ENCODE assay signal across 24 cellular contexts in genomic region chr5:994821-995220, GRCh38. TPM values are rescaled to one million over a fixed set of nuclear protein-coding genes. Genes with fewer than 3 reads are reported as not detected.
DNase-seq lines count a peak whose midpoint lies in the region; ATAC-seq, FAIRE-seq and TF ChIP-seq lines count a peak whose summit lies in the region.
"Had no signal": no experiment of that assay in that cellular context is flagged by ENCODE, and none has a peak within 500 bp of the region (broad histone marks: within the 10 kb centered on the region; RNA-seq: fewer than 3 reads in every experiment).

No MANE protein-coding gene starts in this region.

- TF ChIP-seq CTCF in HepG2 (CRISPR knock-in tag; IDR thresholded peaks at IDR 0.05), result peak; percentile 33; the same call in 1 of the 2 replicates
- no peak for TF ChIP-seq CTCF in right lobe of liver (IDR thresholded peaks at IDR 0.05)
- no peak for TF ChIP-seq CTCF in kidney (IDR thresholded peaks at IDR 0.05; ENCODE audit: borderline replicate concordance, extremely low read depth, insufficient read depth)
- TF ChIP-seq CTCF in glutamatergic neuron (IDR thresholded peaks at IDR 0.05; ENCODE audit: partially characterized antibody, unreplicated experiment), result no peak

- TF ChIP-seq POLR2A in HepG2 (IDR thresholded peaks at IDR 0.05; ENCODE audit: insufficient read depth in 1 of 2, low read depth in 2 of 2, low read length in 2 of 2) (no peak), right lobe of liver (IDR thresholded peaks at IDR 0.05) (no peak)

- peaks cover 15% of the 10 kb centered on the region for H3K4me1 Mint-ChIP-seq in glutamatergic neuron (ENCODE audit: low read depth, unreplicated experiment)

- no peaks in the 10 kb centered on the region for H3K36me3 ChIP-seq in HepG2 (replicated peaks in 1 of 2; ENCODE audit: control insufficient read depth in 1 of 2, insufficient read depth in 2 of 2, low read length in 2 of 2)
- no peaks in the 10 kb centered on the region for H3K36me3 ChIP-seq in right lobe of liver
- peaks cover 6% of the 10 kb centered on the region for H3K36me3 ChIP-seq in KOPT-K1 (ENCODE audit: insufficient read depth, low read length)
- no peaks in the 10 kb centered on the region for H3K36me3 ChIP-seq in kidney (ENCODE audit: control insufficient read depth in 1 of 2, insufficient read depth in 2 of 2, low read length in 2 of 2)
- H3K36me3 ChIP-seq: brain microvascular endothelial cell, tibial artery had no signal

- intact Hi-C loops in HepG2 (cut with micrococcal nuclease; ENCODE audit: unreplicated experiment), result no loop called here
- intact Hi-C loops in right lobe of liver (cut with DNase I), result no loop called here
- intact Hi-C loops in kidney (cut with DNase I), result no loop called here

- no peaks in the 10 kb centered on the region for H3K36me3 Mint-ChIP-seq in glutamatergic neuron (ENCODE audit: unreplicated experiment)
- H3K36me3 Mint-ChIP-seq: CD8-positive, alpha-beta memory T cell had no signal

- no TSS peak for BruUV-seq in HepG2 (replicated peaks; lab: Mats Ljungman, UMichigan)

- no peak overlapping the region for H3K27ac Mint-ChIP-seq in glutamatergic neuron (ENCODE audit: unreplicated experiment)
- H3K27ac Mint-ChIP-seq: activated T-helper 2 cell treated with anti-CD3 and anti-CD28 coated beads, Interferon-gamma antibody, Interleukin-2, Interleukin-4, amounts not matched to agents 10 μg/mL and 5 μg/mL and 100 μg/mL, durations not matched to agents 14 hours and 24 hours and 36 hours; CD8-positive, alpha-beta memory T cell had no signal

- peaks cover 1 to 18% of the 10 kb centered on the region in 2 experiments; a peak in 4 of 5 replicates for H3K27me3 ChIP-seq in HepG2 (ENCODE audit: control insufficient read depth in 1 of 2, insufficient read depth in 2 of 2, low read length in 2 of 2)
- H3K27me3 ChIP-seq in right lobe of liver, result no peaks in the 10 kb centered on the region

- H2AFZ ChIP-seq in HepG2 (ENCODE audit: low read length), result no peak overlapping the region
- H2AFZ ChIP-seq: parathyroid adenoma had no signal

- 10% methylated on average over 2 of the region's 4 CpGs for WGBS in HepG2 (ENCODE audit: low lambda C conversion rate)
- WGBS in right lobe of liver (ENCODE audit: insufficient coverage, low coverage, low lambda C conversion rate, missing lambda C conversion rate), result 80% methylated on average over 2 of the region's 4 CpGs

- no peak overlapping the region for H3K4me3 Mint-ChIP-seq in glutamatergic neuron (ENCODE audit: unreplicated experiment)
- H3K4me3 Mint-ChIP-seq: CD8-positive, alpha-beta memory T cell had no signal

- H3K4me3 ChIP-seq in HepG2 (replicated peaks in 1 of 3; ENCODE audit: insufficient read depth in 1 of 3, low read depth in 2 of 3, low read length in 3 of 3), result no peak overlapping the region
- H3K4me3 ChIP-seq in right lobe of liver, result no peak overlapping the region
- no peak overlapping the region for H3K4me3 ChIP-seq in kidney (ENCODE audit: low read length in 2 of 2)
- H3K4me3 ChIP-seq: coronary artery, skin epidermis, tibial artery had no signal

- in situ Hi-C loops in HepG2 (cut with HindIII; ENCODE audit: extremely low pct_ligation_motif_present, low pct_unique_long_range_greater_than_20kb), result no loop called here

- H4K20me1 ChIP-seq in HepG2 (ENCODE audit: insufficient read depth, low read length), result no peaks in the 10 kb centered on the region

- peaks cover 7% of the 10 kb centered on the region for H3K27me3 Mint-ChIP-seq in glutamatergic neuron (ENCODE audit: unreplicated experiment)

- TF ChIP-seq EP300 in HepG2 (IDR thresholded peaks at IDR 0.05; ENCODE audit: low read depth in 2 of 2, low read length in 2 of 2), result no peak
- TF ChIP-seq EP300 in HepG2 (CRISPR knock-in tag; IDR thresholded peaks at IDR 0.05; ENCODE audit: borderline replicate concordance), result no peak

- no peak for DNase-seq in HepG2 (ENCODE audit: low spot score)
- DNase-seq in right lobe of liver, result no peak
- DNase-seq in kidney, result peak; percentile 52
- DNase-seq in glutamatergic neuron, result no peak
- DNase-seq in epidermal melanocyte (ENCODE audit: insufficient read length, low spot score), result no peak
- no peak for DNase-seq in mucosa of gallbladder (ENCODE audit: low spot score)
- no peak for DNase-seq in SW 1271 (lab: John Stamatoyannopoulos, UW)
- DNase-seq: activated CD4-positive, alpha-beta T cell treated with anti-CD3 and anti-CD28 coated beads for 4 hours; brain microvascular endothelial cell; CD8-positive, alpha-beta memory T cell; DMS53; hypothalamus; NCI-H1436; NCI-H526 treated with DMSO at 0.1 percent for 48 hours; stimulated activated CD4-positive, alpha-beta T cell treated with anti-CD3 and anti-CD28 coated beads, Interleukin-2, amount 100 ng/mL, for 48 hours; stimulated activated naive CD4-positive, alpha-beta T cell treated with Interleukin-2 at 50 U/mL for 16 hours had no signal

- CTCF ChIA-PET in HepG2 (lab: Yijun Ruan, JAX; ENCODE audit: low intra/inter-chr PET ratio, low total read pairs), result no interaction called here

- TF ChIP-seq RAD21 in HepG2 (CRISPR knock-in tag; IDR thresholded peaks at IDR 0.05), result no peak

- no peaks in the 10 kb centered on the region for H3K79me2 ChIP-seq in HepG2 (ENCODE audit: insufficient read depth, low read length)
- H3K79me2 ChIP-seq: parathyroid adenoma had no signal

- H3K4me1 ChIP-seq in HepG2 (ENCODE audit: insufficient read depth, low read length) (peaks cover 34% of the 10 kb centered on the region), right lobe of liver (peaks cover 0 to 4% (median 0%) of the 10 kb centered on the region in 4 donors), kidney (ENCODE audit: control insufficient read depth in 1 of 2, insufficient read depth in 1 of 2, low read depth in 1 of 2, low read length in 2 of 2) (peaks cover 4 to 17% of the 10 kb centered on the region in 2 donors)

- H3K9ac ChIP-seq in HepG2 (ENCODE audit: insufficient read depth, low read depth, low read length) (no peak overlapping the region), kidney (ENCODE audit: low read length in 2 of 2) (no peak overlapping the region)
- H3K9ac ChIP-seq: parathyroid adenoma had no signal

- H3K9me3 ChIP-seq in HepG2 (ENCODE audit: low read length) (no peaks in the 10 kb centered on the region), right lobe of liver (no peaks in the 10 kb centered on the region), KOPT-K1 (ENCODE audit: insufficient read depth, low read length, poor library complexity, severe bottlenecking) (no peaks in the 10 kb centered on the region), kidney (ENCODE audit: control insufficient read depth in 1 of 2, low read length in 2 of 2) (no peaks in the 10 kb centered on the region)
- H3K9me3 ChIP-seq: tibial artery had no signal

- POLR2A ChIA-PET in HepG2 (lab: Yijun Ruan, JAX), result no interaction called here

- peaks cover 6% of the 10 kb centered on the region for H3K9me3 Mint-ChIP-seq in glutamatergic neuron (ENCODE audit: unreplicated experiment)
- H3K9me3 Mint-ChIP-seq: activated T-helper 2 cell treated with anti-CD3 and anti-CD28 coated beads, Interferon-gamma antibody, Interleukin-2, Interleukin-4, amounts not matched to agents 10 μg/mL and 5 μg/mL and 100 μg/mL, durations not matched to agents 14 hours and 24 hours and 36 hours had no signal

- ATAC-seq in HepG2 (peak; percentile 36), right lobe of liver (no peak)

- no peak overlapping the region for H3K4me2 ChIP-seq in HepG2 (ENCODE audit: low read depth, low read length)

- no peak for FAIRE-seq in HepG2 (lab: Jason Lieb, UNC)
- FAIRE-seq in kidney (lab: Jason Lieb, UNC), result no peak
- FAIRE-seq: keratinocyte had no signal

- no peak overlapping the region for H3K27ac ChIP-seq in HepG2 (ENCODE audit: extremely low read length, insufficient read depth, low read length)
- no peak overlapping the region for H3K27ac ChIP-seq in right lobe of liver
- peak overlapping the region; percentile 88 for H3K27ac ChIP-seq in KOPT-K1 (ENCODE audit: low read depth, low read length, poor library complexity, severe bottlenecking)
- H3K27ac ChIP-seq in kidney (ENCODE audit: low read depth in 2 of 2, low read length in 2 of 2), result no peak overlapping the region
- H3K27ac ChIP-seq: brain microvascular endothelial cell, coronary artery, parathyroid adenoma, RWPE1, tibial artery had no signal

RNA-seq across cellular contexts. Expression of gene NKD2, which starts 13.8 kb away (rescaled TPM):
- total RNA-seq in HepG2 (2016; rRNA removed; fragmentation: Illumina TruSeq; extraction: Trizol) (0.53 and 0.94 TPM in 2 replicates), right lobe of liver (1 to 10 TPM in 4 of 6 experiments, under 1 TPM in 2; 0.93 to 2.9 (median 2.2) TPM), kidney (14.1 TPM), glutamatergic neuron (ENCODE audit: unreplicated experiment) (41.7 TPM), mucosa of gallbladder (7.6 TPM)
- total RNA-seq in HepG2 (2016; cell fraction: cytosol; rRNA removed; fragmentation: Illumina TruSeq; extraction: Trizol; ENCODE audit: low read depth), result 0.26 and 0.91 TPM in 2 replicates
- total RNA-seq in HepG2 (2016; cell fraction: insoluble cytoplasmic fraction; rRNA removed; fragmentation: Illumina TruSeq; extraction: Trizol), result 0.77 and 1.1 TPM in 2 replicates
- 0.48 and 0.90 TPM in 2 replicates for total RNA-seq in HepG2 (2016; cell fraction: membrane; rRNA removed; fragmentation: Illumina TruSeq; extraction: Trizol)
- total RNA-seq in HepG2 (2016; cell fraction: nucleus; rRNA removed; fragmentation: Illumina TruSeq; extraction: Trizol), result 0.81 and 2.0 TPM in 2 replicates
- polyA plus RNA-seq in HepG2 (2011; rRNA removed) (0.81 and 0.82 TPM in 2 replicates), kidney (ENCODE audit: insufficient read depth, low read depth, low replicate concordance) (7.9 TPM)
- 0.13 and 0.70 TPM in 2 replicates for polyA plus RNA-seq in HepG2 (2011; cell fraction: cytosol; rRNA removed)
- polyA plus RNA-seq in HepG2 (2011; cell fraction: nucleus; rRNA removed), result 10.6 and 14.1 TPM in 2 replicates
- polyA plus RNA-seq in HepG2 (2012), result 0.39 and 0.79 TPM in 2 replicates
- 0.59 and 0.60 TPM in 2 replicates for polyA plus RNA-seq in HepG2 (2016; cell fraction: cytosol; fragmentation: Illumina TruSeq; extraction: Trizol; ENCODE audit: low read depth)
- polyA plus RNA-seq in HepG2 (2016; cell fraction: insoluble cytoplasmic fraction; fragmentation: Illumina TruSeq; extraction: Trizol; ENCODE audit: low read depth), result 1.1 and 1.2 TPM in 2 replicates
- polyA plus RNA-seq in HepG2 (2016; cell fraction: membrane; fragmentation: Illumina TruSeq; extraction: Trizol; ENCODE audit: low read depth), result 0.76 and 0.84 TPM in 2 replicates
- 5.1 and 6.3 TPM in 2 replicates for polyA plus RNA-seq in HepG2 (2016; cell fraction: nucleus; fragmentation: Illumina TruSeq; extraction: Trizol; ENCODE audit: insufficient read depth, low read depth)
- polyA minus RNA-seq in HepG2 (2011; rRNA and poly(A)+ RNA removed; ENCODE audit: low replicate concordance), result 1.6 TPM in 1 of 2 replicates, not detected in the other
- polyA minus RNA-seq in HepG2 (2011; cell fraction: cytosol; rRNA and poly(A)+ RNA removed), result 0.30 and 0.62 TPM in 2 replicates
- polyA minus RNA-seq in HepG2 (2011; cell fraction: nucleus; rRNA and poly(A)+ RNA removed), result 0.62 and 1.0 TPM in 2 replicates
- polyA plus RNA-seq: CD8-positive, alpha-beta memory T cell; keratinocyte had no signal
